1 cellular context compared by ENCODE assay signal in genomic region chr3:125148836-125149235, GRCh38.
TF ChIP-seq lines count a peak whose summit lies in the region.

No MANE protein-coding gene starts in this region.

TF ChIP-seq in HepG2, 621 proteins besides CTCF, POLR2A, EP300 and RAD21 (continued from another document):
- TF ChIP-seq ATF6 (CRISPR knock-in tag; conservative IDR thresholded peaks at IDR 0.05) = no peak
- TF ChIP-seq TFDP1 (CRISPR knock-in tag; IDR thresholded peaks at IDR 0.05; ENCODE audit: borderline replicate concordance) = no peak
